9 cellular contexts compared by ENCODE assay signal in genomic region chr16:89410794-89411309, GRCh38.
A peak's percentile ranks its signal among the peaks of the same experiment; 100 is the strongest.
DNase-seq lines count a peak whose midpoint lies in the region; ATAC-seq and TF ChIP-seq lines count a peak whose summit lies in the region.
"Had no signal": no experiment of that assay in that cellular context is flagged by ENCODE, and none has a peak within 500 bp of the region (broad histone marks: within the 10 kb centered on the region; RNA-seq: fewer than 3 reads in every experiment).

No MANE protein-coding gene starts in this region.

- H3K4me3 ChIP-seq in CD4-positive, alpha-beta memory T cell (ENCODE audit: low read length in 2 of 2): no peak overlapping the region
- H3K4me3 ChIP-seq in breast epithelium: no peak overlapping the region
- no peak overlapping the region for H3K4me3 ChIP-seq in left lung
- peak overlapping the region; percentile 2 for H3K4me3 ChIP-seq in suprapubic skin

- H3K27ac ChIP-seq in CD4-positive, alpha-beta memory T cell (ENCODE audit: low read depth, low read length): peak overlapping the region; percentile 45
- H3K27ac ChIP-seq in breast epithelium (peak overlapping the region in 1 of 2 donors; percentile 14), left lung (peak overlapping the region in 1 of 2 donors; percentile 24), suprapubic skin (peak overlapping the region; percentile 27)
- H3K27ac ChIP-seq: HL-60 had no signal

- no peaks in the 10 kb centered on the region for H3K9me3 ChIP-seq in CD4-positive, alpha-beta memory T cell (ENCODE audit: control insufficient read depth in 1 of 2, low read length in 2 of 2)
- H3K9me3 ChIP-seq in breast epithelium (no peaks in the 10 kb centered on the region), left lung (no peaks in the 10 kb centered on the region), suprapubic skin (no peaks in the 10 kb centered on the region)

- no peaks in the 10 kb centered on the region for H3K36me3 ChIP-seq in CD4-positive, alpha-beta memory T cell (ENCODE audit: insufficient read depth, low read length)
- no peaks in the 10 kb centered on the region for H3K36me3 ChIP-seq in breast epithelium
- no peaks in the 10 kb centered on the region for H3K36me3 ChIP-seq in left lung
- H3K36me3 ChIP-seq in suprapubic skin: no peaks in the 10 kb centered on the region

- peaks cover 0 to 18% of the 10 kb centered on the region in 2 donors for H3K36me3 Mint-ChIP-seq in CD4-positive, alpha-beta memory T cell

- POLR2A ChIA-PET in CD4-positive, alpha-beta memory T cell (lab: Charles Lee; ENCODE audit: partially characterized antibody): interaction anchor here (1.0 to 4.0 kb wide), 5 partner anchors 9 to 79 kb away, joined by 3 to 31 read pairs (median 4); partner anchors contain the start of gene ANKRD11

- peaks cover 57 to 93% (median 79%) of the 10 kb centered on the region in 4 donors for H3K4me1 Mint-ChIP-seq in CD4-positive, alpha-beta memory T cell

- intact Hi-C loops in CD4-positive, alpha-beta memory T cell (cut with micrococcal nuclease): no loop called here
- intact Hi-C loops in breast epithelium (cut with DNase I; ENCODE audit: low total_unique reads): loop anchor here (10.0 kb wide), 1 partner anchor 706 kb away; the partner anchor contains the start of genes CTU2 and RNF166
- intact Hi-C loops in left lung (cut with DNase I): no loop called here

- H3K27ac Mint-ChIP-seq in CD4-positive, alpha-beta memory T cell: peak overlapping the region; percentile 88 to 97 (median 95)

- peaks cover 93% of the 10 kb centered on the region for H3K4me1 ChIP-seq in CD4-positive, alpha-beta memory T cell (ENCODE audit: insufficient read depth, low read length)
- H3K4me1 ChIP-seq in breast epithelium: peaks cover 3 to 18% of the 10 kb centered on the region in 2 donors
- peaks cover 50 to 88% of the 10 kb centered on the region in 2 donors for H3K4me1 ChIP-seq in left lung
- H3K4me1 ChIP-seq in suprapubic skin: peaks cover 74% of the 10 kb centered on the region

- peak overlapping the region in 7 of 8 donors; percentile 59 to 84 (median 69) for H3K4me3 Mint-ChIP-seq in CD4-positive, alpha-beta memory T cell

- no peak for TF ChIP-seq CTCF in breast epithelium (IDR thresholded peaks at IDR 0.05)
- no peak for TF ChIP-seq CTCF in left lung (IDR thresholded peaks at IDR 0.05)
- TF ChIP-seq CTCF in suprapubic skin (IDR thresholded peaks at IDR 0.05): peak in 1 of 2 donors; percentile 16
- no peak for TF ChIP-seq CTCF in GM13976 (IDR thresholded peaks at IDR 0.05; ENCODE audit: borderline replicate concordance, control extremely low read depth, extremely low read depth, insufficient read depth, missing control alignments)

- no peak for TF ChIP-seq EP300 in suprapubic skin (IDR thresholded peaks at IDR 0.05)

- H3K27me3 Mint-ChIP-seq in CD4-positive, alpha-beta memory T cell: no peaks in the 10 kb centered on the region

- CTCF ChIA-PET in CD4-positive, alpha-beta memory T cell (lab: Charles Lee; ENCODE audit: partially characterized antibody): interaction anchor here (1.1 to 1.4 kb wide), 3 partner anchors 78 to 94 kb away, joined by 3 read pairs; no protein-coding TSS in a partner anchor

- TF ChIP-seq POLR2A in breast epithelium (IDR thresholded peaks at IDR 0.05) (no peak), suprapubic skin (IDR thresholded peaks at IDR 0.05) (no peak)

- 18% methylated on average over 11 of the region's 11 CpGs for WGBS in suprapubic skin

- DNase-seq in CD4-positive, alpha-beta memory T cell: peak in 2 of 5 donors; percentile 21 to 28
- peak; percentile 11 for DNase-seq in NCI-H2029 treated with DMSO at 0.1 percent for 48 hours (lab: John Stamatoyannopoulos, UW)
- DNase-seq in breast epithelium (ENCODE audit: low spot score in 2 of 2): peak; percentile 50 to 76
- DNase-seq in left lung: peak; percentile 72 to 82
- DNase-seq in suprapubic skin (ENCODE audit: low spot score in 2 of 2): no peak
- no peak for DNase-seq in NCI-H1694 treated with DMSO at 0.1 percent for 48 hours (lab: John Stamatoyannopoulos, UW)
- no peak for DNase-seq in GM13976 (ENCODE audit: low spot score)

- ATAC-seq in left lung (peak; percentile 95), HG03342 (IDR thresholded peaks at IDR 0.05; ENCODE audit: unreplicated experiment) (no peak)

- no peaks in the 10 kb centered on the region for H3K27me3 ChIP-seq in CD4-positive, alpha-beta memory T cell (ENCODE audit: insufficient read depth, low read length)
- H3K27me3 ChIP-seq in breast epithelium (no peaks in the 10 kb centered on the region), left lung (no peaks in the 10 kb centered on the region), suprapubic skin (no peaks in the 10 kb centered on the region)

- H3K9me3 Mint-ChIP-seq in CD4-positive, alpha-beta memory T cell: no peaks in the 10 kb centered on the region

- in situ Hi-C loops in GM13976 (cut with MboI; ENCODE audit: low sequenced_read_pairs, unreplicated experiment): no loop called here

Comparison
In these comparisons a context has a peak if more than half of its experiments do, and no peak if none do; other contexts are left out.
1. DNase-seq: peak in NCI-H2029 treated with DMSO at 0.1 percent for 48 hours (single experiment), breast epithelium (2 of 2) and left lung (2 of 2); none in suprapubic skin (0 of 2), NCI-H1694 treated with DMSO at 0.1 percent for 48 hours (single experiment) and GM13976 (single experiment).